ENCODE assay signal across 18 cellular contexts in the genomic region with DNA sequence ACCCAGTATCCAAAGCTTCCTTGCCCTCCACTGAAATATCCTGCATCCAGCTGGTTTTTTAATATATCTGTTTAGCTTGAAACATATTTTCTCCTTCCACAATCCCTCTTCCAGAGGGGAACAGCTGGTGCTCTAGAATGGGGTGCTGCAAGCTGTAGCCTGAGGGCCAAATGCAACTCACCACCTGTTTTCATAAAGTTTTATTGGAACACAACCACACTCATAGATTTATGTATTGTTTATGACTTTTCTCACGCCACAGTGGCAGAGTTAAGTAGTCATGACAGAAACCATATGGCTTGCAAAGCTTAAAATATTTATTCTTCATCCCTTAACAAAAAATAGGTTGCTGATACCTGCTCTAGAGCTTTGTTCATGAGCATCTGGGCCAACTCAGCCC.
"Had no signal": no experiment of that assay in that cellular context is flagged by ENCODE, and none has a peak within 500 bp of the region (broad histone marks: within the 10 kb centered on the region; RNA-seq: fewer than 3 reads in every experiment).

No MANE protein-coding gene starts in this region.

- DNase-seq: activated CD4-positive, alpha-beta T cell treated with anti-CD3 and anti-CD28 coated beads for 48 hours; activated CD4-positive, alpha-beta T cell treated with anti-CD3 and anti-CD28 coated beads, Interleukin-2, amount 50 U/mL, for 48 hours; activated CD8-positive, alpha-beta memory T cell treated with anti-CD3 and anti-CD28 coated beads for 24 hours; activated effector memory CD4-positive, alpha-beta T cell treated with Interleukin-2 at 50 U/mL for 16 hours; activated naive CD4-positive, alpha-beta T cell treated with Interleukin-2 at 50 U/mL for 16 hours; anterior cingulate cortex; endodermal cell; foreskin keratinocyte; heart left ventricle; hypothalamus; immature natural killer cell; midbrain; naive thymus-derived CD8-positive, alpha-beta T cell; occipital lobe; stimulated activated naive CD4-positive, alpha-beta T cell; T-helper 9 cell had no signal

- H3K4me3 ChIP-seq: heart left ventricle, right atrium auricular region, tibial nerve had no signal
